Comparison of ENCODE assay signal across 10 cellular contexts in the genomic region with DNA sequence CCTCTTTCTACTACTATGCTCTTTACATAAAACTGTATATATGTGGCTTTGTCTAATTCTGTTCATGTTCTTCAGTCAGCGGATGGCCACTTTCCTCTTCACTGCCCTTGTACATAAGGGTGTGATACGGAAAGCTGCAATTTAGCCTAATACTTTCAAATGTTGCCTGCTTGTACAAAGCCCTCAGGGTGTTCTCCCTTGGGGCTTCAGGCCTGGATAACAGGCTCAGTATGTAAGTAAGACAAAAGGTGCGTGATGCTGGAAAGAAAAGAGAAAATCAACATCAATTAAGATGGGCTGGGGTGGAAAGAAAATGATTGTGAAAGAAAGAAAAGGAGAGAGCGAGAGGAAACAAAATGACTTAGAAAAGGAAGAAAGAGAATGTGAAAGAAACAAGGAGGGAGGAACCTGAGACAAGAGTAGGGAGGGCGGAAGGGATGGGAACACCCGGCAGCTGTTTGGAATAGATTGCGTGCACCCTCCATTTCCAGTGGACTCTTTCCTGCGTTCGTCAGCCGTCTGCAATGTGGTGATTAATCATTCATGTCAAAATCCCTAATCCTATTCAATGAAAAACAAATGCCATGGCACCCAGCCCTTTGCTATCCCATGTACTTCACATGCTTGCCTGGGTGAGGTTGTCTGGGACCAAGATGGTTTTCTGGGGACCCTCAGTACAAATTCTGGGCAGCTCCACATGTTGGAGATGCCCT.
DNase-seq lines count a peak whose midpoint lies in the region; TF ChIP-seq lines count a peak whose summit lies in the region.
"Had no signal": no experiment of that assay in that cellular context is flagged by ENCODE, and none has a peak within 500 bp of the region (broad histone marks: within the 10 kb centered on the region; RNA-seq: fewer than 3 reads in every experiment).

No MANE protein-coding gene starts in this region.

- no peaks in the 10 kb centered on the region for H3K9me3 ChIP-seq in PC-9 (ENCODE audit: insufficient read depth, low read depth)

- H3K27ac Mint-ChIP-seq in T-helper 2 cell treated with Interferon-gamma antibody and Interleukin-4, amounts not matched to agents 5 μg/mL and 100 μg/mL, for 36 hours = no peak overlapping the region

- TF ChIP-seq CTCF in PC-9 (conservative IDR thresholded peaks at IDR 0.05) (no peak), fibroblast of pulmonary artery (IDR thresholded peaks at IDR 0.05; ENCODE audit: low read length, missing control alignments) (no peak)

- intact Hi-C loops in PC-9 (cut with micrococcal nuclease; ENCODE audit: unreplicated experiment) = no loop called here

- H3K27ac ChIP-seq in PC-9 = no peak overlapping the region

- BruUV-seq in PC-9 (replicated peaks; lab: Mats Ljungman, UMichigan) = no TSS peak

- peaks cover 12% of the 10 kb centered on the region for H3K9me3 Mint-ChIP-seq in T-helper 2 cell treated with Interferon-gamma antibody and Interleukin-4, amounts not matched to agents 5 μg/mL and 100 μg/mL, for 36 hours

- H3K4me1 ChIP-seq in PC-9 (replicated peaks; ENCODE audit: insufficient read depth) = no peaks in the 10 kb centered on the region

- no peaks in the 10 kb centered on the region for H3K79me2 ChIP-seq in PC-9 (ENCODE audit: low read depth)

- H3K4me2 ChIP-seq in PC-9 = peak overlapping the region; percentile 39; the same call in 1 of the 2 replicates

- no peak overlapping the region for H3K4me3 Mint-ChIP-seq in T-helper 2 cell treated with Interferon-gamma antibody and Interleukin-4, amounts not matched to agents 5 μg/mL and 100 μg/mL, for 36 hours

- H4K20me1 ChIP-seq in PC-9 (ENCODE audit: insufficient read depth) = no peaks in the 10 kb centered on the region

- H3K36me3 ChIP-seq in PC-9 (ENCODE audit: low read depth) = no peaks in the 10 kb centered on the region

- DNase-seq in EL = peak; percentile 84
- no peak for DNase-seq in PC-9
- DNase-seq in fibroblast of pulmonary artery (ENCODE audit: low read depth) = peak; percentile 83
- peak; percentile 42 for DNase-seq in retina
- DNase-seq in T-helper 2 cell treated with Interferon-gamma antibody and Interleukin-4, amounts not matched to agents 5 μg/mL and 100 μg/mL, for 36 hours (ENCODE audit: low spot score) = no peak
- DNase-seq in glomerular visceral epithelial cell (ENCODE audit: extremely low spot score) = no peak
- no peak for DNase-seq in globus pallidus (ENCODE audit: low spot score)
- no peak for DNase-seq in kidney tubule cell (ENCODE audit: low spot score)
- DNase-seq: activated T-cell treated with anti-CD3 and anti-CD28 coated beads, Interleukin-2, amount 50 U/mL, for 1 hour; RPMI8226 had no signal

- H3K27me3 ChIP-seq in PC-9 (ENCODE audit: insufficient read depth, low read depth) = no peaks in the 10 kb centered on the region

- H3K27me3 Mint-ChIP-seq in T-helper 2 cell treated with Interferon-gamma antibody and Interleukin-4, amounts not matched to agents 5 μg/mL and 100 μg/mL, for 36 hours (ENCODE audit: low read depth) = no peaks in the 10 kb centered on the region

- no peaks in the 10 kb centered on the region for H3K9me2 ChIP-seq in PC-9 (ENCODE audit: insufficient read depth)

- H3K4me1 Mint-ChIP-seq in T-helper 2 cell treated with Interferon-gamma antibody and Interleukin-4, amounts not matched to agents 5 μg/mL and 100 μg/mL, for 36 hours (ENCODE audit: low read depth) = no peaks in the 10 kb centered on the region

- POLR2A ChIA-PET in PC-9 (lab: Charles Lee; ENCODE audit: unreplicated experiment) = no interaction called here

- no peaks in the 10 kb centered on the region for H3K36me3 Mint-ChIP-seq in T-helper 2 cell treated with Interferon-gamma antibody and Interleukin-4, amounts not matched to agents 5 μg/mL and 100 μg/mL, for 36 hours (ENCODE audit: low read depth)

- CTCF ChIA-PET in PC-9 (lab: Charles Lee) = no interaction called here

- H3K4me3 ChIP-seq in PC-9 (no peak overlapping the region), fibroblast of pulmonary artery (replicated peaks; ENCODE audit: low read depth, low read length) (no peak overlapping the region)

- no peaks in the 10 kb centered on the region for H3F3A ChIP-seq in PC-9 (ENCODE audit: insufficient read depth, low read depth)

- H2AFZ ChIP-seq in PC-9 = 0 out of 2 replicates have a peak overlapping the region, but pooled peaks have one; percentile 42

Comparison
In these comparisons a context has a peak if more than half of its experiments do, and no peak if none do; other contexts are left out.
1. DNase-seq: peak in EL (single experiment), fibroblast of pulmonary artery (single experiment) and retina (single experiment); none in PC-9 (0 of 2), T-helper 2 cell treated with Interferon-gamma antibody and Interleukin-4, amounts not matched to agents 5 μg/mL and 100 μg/mL, for 36 hours (single experiment), glomerular visceral epithelial cell (single experiment), globus pallidus (single experiment) and kidney tubule cell (single experiment).